ENCODE assay signal across 8 cellular contexts in genomic region chr6:21914121-21914973, GRCh38.
DNase-seq lines count a peak whose midpoint lies in the region; ATAC-seq and TF ChIP-seq lines count a peak whose summit lies in the region.

No MANE protein-coding gene starts in this region.

- no peaks in the 10 kb centered on the region for H3K9me3 Mint-ChIP-seq in natural killer cell
- no peaks in the 10 kb centered on the region for H3K9me3 Mint-ChIP-seq in natural killer cell treated with Interleukin-12 subunit alpha and Interleukin-12 subunit beta and Interleukin-15 and Interleukin-18, amount 100 ng/mL, for 72 hours
- H3K9me3 Mint-ChIP-seq in activated T-cell treated with anti-CD3 and anti-CD28 coated beads, Interleukin-2, amount 50 U/mL, for 24 hours, result no peaks in the 10 kb centered on the region

- peak overlapping the region in 2 of 4 donors; percentile 31 to 33 for H3K4me3 ChIP-seq in stomach

- H3K36me3 Mint-ChIP-seq in natural killer cell, result no peaks in the 10 kb centered on the region
- H3K36me3 Mint-ChIP-seq in natural killer cell treated with Interleukin-12 subunit alpha and Interleukin-12 subunit beta and Interleukin-15 and Interleukin-18, amount 100 ng/mL, for 72 hours, result no peaks in the 10 kb centered on the region
- no peaks in the 10 kb centered on the region for H3K36me3 Mint-ChIP-seq in activated T-cell treated with anti-CD3 and anti-CD28 coated beads, Interleukin-2, amount 50 U/mL, for 24 hours (ENCODE audit: low read depth)

- H3K27me3 ChIP-seq in stomach, result no peaks in the 10 kb centered on the region

- peak; percentile 33 to 44 (median 38) for ATAC-seq in natural killer cell
- no peak for ATAC-seq in natural killer cell treated with Interleukin-12 subunit alpha and Interleukin-12 subunit beta and Interleukin-15 and Interleukin-18, amount 100 ng/mL, for 72 hours

- H3K4me1 ChIP-seq in stomach, result peaks cover 0 to 5% (median 0%) of the 10 kb centered on the region in 4 donors

- intact Hi-C loops in natural killer cell (cut with micrococcal nuclease) (no loop called here), stomach (cut with DNase I; ENCODE audit: low total_unique reads) (no loop called here)

- no peak for TF ChIP-seq POLR2A in stomach (IDR thresholded peaks at IDR 0.05)

- TF ChIP-seq EP300 in stomach (IDR thresholded peaks at IDR 0.05), result no peak

- no peaks in the 10 kb centered on the region for H3K9me3 ChIP-seq in stomach

- 24 to 40% (median 34%) methylated on average over 7 to 8 of the region's 8 CpGs for WGBS in stomach, 5 donors

- H3K27me3 Mint-ChIP-seq in natural killer cell (ENCODE audit: low read depth in 2 of 2), result no peaks in the 10 kb centered on the region
- peaks cover 0 to 3% of the 10 kb centered on the region in 2 donors for H3K27me3 Mint-ChIP-seq in natural killer cell treated with Interleukin-12 subunit alpha and Interleukin-12 subunit beta and Interleukin-15 and Interleukin-18, amount 100 ng/mL, for 72 hours
- H3K27me3 Mint-ChIP-seq in activated T-cell treated with anti-CD3 and anti-CD28 coated beads, Interleukin-2, amount 50 U/mL, for 24 hours, result no peaks in the 10 kb centered on the region

- peak overlapping the region; percentile 38 for H3K4me3 Mint-ChIP-seq in natural killer cell
- H3K4me3 Mint-ChIP-seq in natural killer cell treated with Interleukin-12 subunit alpha and Interleukin-12 subunit beta and Interleukin-15 and Interleukin-18, amount 100 ng/mL, for 72 hours, result no peak overlapping the region
- peak overlapping the region; percentile 16 for H3K4me3 Mint-ChIP-seq in activated T-cell treated with anti-CD3 and anti-CD28 coated beads, Interleukin-2, amount 50 U/mL, for 24 hours

- H3K4me1 Mint-ChIP-seq in natural killer cell, result peaks cover 22% of the 10 kb centered on the region in 2 donors
- H3K4me1 Mint-ChIP-seq in natural killer cell treated with Interleukin-12 subunit alpha and Interleukin-12 subunit beta and Interleukin-15 and Interleukin-18, amount 100 ng/mL, for 72 hours (ENCODE audit: low read depth in 2 of 2), result peaks cover 10 to 12% of the 10 kb centered on the region in 2 donors
- peaks cover 26% of the 10 kb centered on the region for H3K4me1 Mint-ChIP-seq in activated T-cell treated with anti-CD3 and anti-CD28 coated beads, Interleukin-2, amount 50 U/mL, for 24 hours (ENCODE audit: low read depth)

- peak overlapping the region in 1 of 2 donors; percentile 66 for H3K27ac Mint-ChIP-seq in natural killer cell
- H3K27ac Mint-ChIP-seq in natural killer cell treated with Interleukin-12 subunit alpha and Interleukin-12 subunit beta and Interleukin-15 and Interleukin-18, amount 100 ng/mL, for 72 hours, result no peak overlapping the region
- no peak overlapping the region for H3K27ac Mint-ChIP-seq in activated T-cell treated with anti-CD3 and anti-CD28 coated beads, Interleukin-2, amount 50 U/mL, for 24 hours

- H3K27ac ChIP-seq in stomach, result peak overlapping the region in 1 of 5 donors; percentile 5

- DNase-seq in natural killer cell (peak; percentile 25), iris pigment epithelial cell (ENCODE audit: low read depth) (peak; percentile 77), stomach (peak; percentile 91), amniotic stem cell (lab: John Stamatoyannopoulos, UW) (no peak), NAMALWA (ENCODE audit: low spot score) (no peak), dedifferentiated amniotic fluid mesenchymal stem cell (ENCODE audit: extremely low spot score) (no peak)
- no peak for DNase-seq in natural killer cell treated with Interleukin-12 subunit alpha and Interleukin-12 subunit beta and Interleukin-15 and Interleukin-18, amount 100 ng/mL, for 72 hours (ENCODE audit: low spot score)
- peak; percentile 39 for DNase-seq in activated T-cell treated with anti-CD3 and anti-CD28 coated beads, Interleukin-2, amount 50 U/mL, for 24 hours

- no peaks in the 10 kb centered on the region for H3K36me3 ChIP-seq in stomach

- TF ChIP-seq CTCF in natural killer cell (IDR thresholded peaks at IDR 0.05) (no peak), stomach (IDR thresholded peaks at IDR 0.05) (no peak)

Comparison
In these comparisons a context has a peak if more than half of its experiments do, and no peak if none do; other contexts are left out.
1. ATAC-seq: peak in natural killer cell (3 of 3); none in natural killer cell treated with Interleukin-12 subunit alpha and Interleukin-12 subunit beta and Interleukin-15 and Interleukin-18, amount 100 ng/mL, for 72 hours (0 of 2).
2. DNase-seq: peak in natural killer cell (single experiment), activated T-cell treated with anti-CD3 and anti-CD28 coated beads, Interleukin-2, amount 50 U/mL, for 24 hours (single experiment), iris pigment epithelial cell (single experiment) and stomach (single experiment); none in natural killer cell treated with Interleukin-12 subunit alpha and Interleukin-12 subunit beta and Interleukin-15 and Interleukin-18, amount 100 ng/mL, for 72 hours (single experiment), amniotic stem cell (single experiment), NAMALWA (single experiment) and dedifferentiated amniotic fluid mesenchymal stem cell (single experiment).